ENCODE assay signal across 9 cellular contexts in genomic region chr16:70427786-70428177, GRCh38. TPM values are rescaled to one million over a fixed set of nuclear protein-coding genes. Genes with fewer than 3 reads are reported as not detected.
A peak's percentile ranks its signal among the peaks of the same experiment; 100 is the strongest.
DNase-seq lines count a peak whose midpoint lies in the region; ATAC-seq and TF ChIP-seq lines count a peak whose summit lies in the region.
"Had no signal": no experiment of that assay in that cellular context is flagged by ENCODE, and none has a peak within 500 bp of the region (broad histone marks: within the 10 kb centered on the region; RNA-seq: fewer than 3 reads in every experiment).

No MANE protein-coding gene starts in this region.

- peaks cover 59% of the 10 kb centered on the region for H3K79me2 ChIP-seq in ACC112 (ENCODE audit: control insufficient read depth, insufficient read depth, low read length, unreplicated experiment)

- H3K4me1 Mint-ChIP-seq in nephron = peaks cover 49% of the 10 kb centered on the region

- H3K9me3 Mint-ChIP-seq in nephron = no peaks in the 10 kb centered on the region

- H3K27ac ChIP-seq in ACC112 (ENCODE audit: low read depth, low read length) (peak overlapping the region; percentile 91), cingulate gyrus (ENCODE audit: low read depth, low read length) (peak overlapping the region; percentile 77)

- peak overlapping the region; percentile 56; the same call in 1 of the 2 replicates for H3K4me3 ChIP-seq in ACC112 (ENCODE audit: low read depth, low read length)
- H3K4me3 ChIP-seq in NB4 (ENCODE audit: low read depth, low read length) = peak overlapping the region; percentile 29

- TF ChIP-seq CTCF in NB4 (IDR thresholded peaks at IDR 0.05; ENCODE audit: low read depth, low read length) (no peak), nephron (IDR thresholded peaks at IDR 0.05; ENCODE audit: unreplicated experiment in 3 of 3) (no peak)

- H2AFZ ChIP-seq in ACC112 (ENCODE audit: low read length, unreplicated experiment) = no peak overlapping the region

- no peaks in the 10 kb centered on the region for H3K27me3 Mint-ChIP-seq in nephron (ENCODE audit: low read depth)

- H3K4me1 ChIP-seq in ACC112 (ENCODE audit: control insufficient read depth, insufficient read depth, low read length, unreplicated experiment) = peaks cover 52% of the 10 kb centered on the region

- ATAC-seq in HG03108 (IDR thresholded peaks at IDR 0.05; ENCODE audit: unreplicated experiment) = no peak

- H3K27ac Mint-ChIP-seq in nephron = peak overlapping the region; percentile 99

- no peak for TF ChIP-seq POLR2A in NB4 (IDR thresholded peaks at IDR 0.05; ENCODE audit: extremely low read depth, insufficient read length)

- H3K36me3 Mint-ChIP-seq in nephron (ENCODE audit: low read depth) = peaks cover 16% of the 10 kb centered on the region

- peak overlapping the region; percentile 37 to 54 (median 45) for H3K4me3 Mint-ChIP-seq in nephron

- H3K36me3 ChIP-seq in ACC112 (ENCODE audit: insufficient read depth, low read length) = peaks cover 4% of the 10 kb centered on the region; the same call in 1 of the 2 replicates

- no peak for DNase-seq in NB4 (ENCODE audit: low read depth)
- DNase-seq in occipital lobe (lab: John Stamatoyannopoulos, UW) = no peak
- DNase-seq in NCI-H524 treated with DMSO at 0.1 percent for 48 hours (lab: John Stamatoyannopoulos, UW) = no peak
- DNase-seq in GM19240 (ENCODE audit: insufficient read length, low spot score) = no peak
- DNase-seq: NCI-H1105 had no signal

- no peaks in the 10 kb centered on the region for H3K27me3 ChIP-seq in ACC112 (ENCODE audit: insufficient read depth, low read length)

RNA-seq across cellular contexts. Expression of gene ST3GAL2, which starts 11.1 kb away (rescaled TPM):
- 35.2 TPM for total RNA-seq in occipital lobe

RNA-seq across cellular contexts. Expression of gene FCSK, which starts 26.6 kb away (rescaled TPM):
- 6.2 TPM for total RNA-seq in occipital lobe
